In genomic region chr13:29923554-29924481, GRCh38 we compare ENCODE assay signal across 1 cellular context.
TF ChIP-seq lines count a peak whose summit lies in the region.

No MANE protein-coding gene starts in this region.

TF ChIP-seq in K562, 482 proteins besides CTCF, POLR2A, EP300 and RAD21 (continued from another document):
- TF ChIP-seq IRF2 (CRISPR knock-in tag; IDR thresholded peaks at IDR 0.05) (no peak), HDAC1 (IDR thresholded peaks at IDR 0.05) (no peak)
